Comparison of ENCODE assay signal across 10 cellular contexts in the genomic region with DNA sequence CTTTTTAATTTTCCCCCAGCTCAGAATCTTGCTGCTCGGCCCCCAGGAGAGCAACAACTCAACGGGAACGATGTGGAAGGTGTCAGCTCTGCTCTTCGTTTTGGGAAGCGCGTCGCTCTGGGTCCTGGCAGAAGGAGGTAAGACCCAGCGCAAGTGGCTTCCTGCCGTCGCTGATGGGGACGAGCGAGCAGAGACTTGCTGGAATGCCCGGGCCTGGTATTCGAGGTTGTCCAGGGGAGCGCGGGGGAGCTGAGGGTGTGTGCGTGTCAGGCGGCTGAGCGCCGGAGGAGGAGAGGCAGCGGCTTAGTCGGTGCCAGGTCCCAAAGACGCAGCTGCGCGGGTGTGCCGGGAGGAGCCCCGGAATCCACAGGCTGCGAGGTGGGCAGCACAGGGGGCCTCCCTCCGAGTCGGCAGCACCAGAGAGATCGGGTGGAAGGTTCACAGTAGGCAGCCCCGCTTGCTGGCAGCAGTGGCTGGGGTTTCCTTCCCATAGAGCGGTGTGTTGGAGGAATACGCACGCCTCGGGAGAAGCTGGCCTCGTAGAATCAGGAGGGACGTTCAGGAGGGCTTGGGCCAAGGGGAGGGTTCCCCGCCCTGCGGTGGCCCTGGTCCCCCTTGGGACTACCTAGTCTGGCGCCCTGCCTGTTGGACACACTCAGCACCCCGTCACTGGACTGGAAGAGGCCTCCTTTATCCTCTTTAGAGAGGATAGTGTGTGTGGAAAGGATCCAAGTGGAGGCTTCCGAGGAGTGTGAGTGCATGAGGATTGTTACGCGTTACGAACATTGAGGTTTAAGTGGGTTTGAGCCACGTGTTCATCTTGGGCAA. TPM values are rescaled to one million over a fixed set of nuclear protein-coding genes. Genes with fewer than 3 reads are reported as not detected.
DNase-seq lines count a peak whose midpoint lies in the region; ATAC-seq and TF ChIP-seq lines count a peak whose summit lies in the region.
"Had no signal": no experiment of that assay in that cellular context is flagged by ENCODE, and none has a peak within 500 bp of the region (broad histone marks: within the 10 kb centered on the region; RNA-seq: fewer than 3 reads in every experiment).

No MANE protein-coding gene starts in this region.

- H3K4me1 ChIP-seq in A673 (ENCODE audit: insufficient read depth, low read length, poor library complexity, severe bottlenecking): peaks cover 24% of the 10 kb centered on the region
- peaks cover 2% of the 10 kb centered on the region for H3K4me1 ChIP-seq in NT2/D1 (ENCODE audit: insufficient read depth, insufficient read length)
- peaks cover 0 to 15% (median 0%) of the 10 kb centered on the region in 3 donors for H3K4me1 ChIP-seq in gastroesophageal sphincter
- H3K4me1 ChIP-seq in neuron (ENCODE audit: insufficient read depth, low read length): peaks cover 37% of the 10 kb centered on the region
- H3K4me1 ChIP-seq: BE2C had no signal

- ATAC-seq in gastroesophageal sphincter: peak; percentile 75
- ATAC-seq in HG03175 (IDR thresholded peaks at IDR 0.05; ENCODE audit: unreplicated experiment): no peak

- 20 to 32% methylated on average over 1 to 10 of the region's 47 CpGs for WGBS in gastroesophageal sphincter (ENCODE audit: low coverage in 1 of 2), 2 donors

- H3K27ac ChIP-seq in A673 (ENCODE audit: low read depth, low read length, poor library complexity, severe bottlenecking) (peak overlapping the region; percentile 53), gastroesophageal sphincter (peak overlapping the region; percentile 53 to 84 (median 65))

- H3K27me3 ChIP-seq in A673 (replicated peaks; ENCODE audit: insufficient read depth, low read depth, low read length, poor library complexity) (peaks cover 5% of the 10 kb centered on the region), NT2/D1 (ENCODE audit: insufficient read depth, insufficient read length) (peaks cover 20% of the 10 kb centered on the region), gastroesophageal sphincter (peaks cover 72% of the 10 kb centered on the region), neuron (ENCODE audit: insufficient read depth, low read length) (no peaks in the 10 kb centered on the region)
- H3K27me3 ChIP-seq: BE2C had no signal

- TF ChIP-seq CTCF in A673 (conservative IDR thresholded peaks at IDR 0.05; ENCODE audit: low read depth, low read length) (no peak), gastroesophageal sphincter (IDR thresholded peaks at IDR 0.05) (no peak)

- peak overlapping the region; percentile 14 for H2AFZ ChIP-seq in neuron (ENCODE audit: low read depth, low read length)

- no peaks in the 10 kb centered on the region for H3K36me3 ChIP-seq in A673 (ENCODE audit: insufficient read depth, low read length, poor library complexity, severe bottlenecking)
- H3K36me3 ChIP-seq in NT2/D1 (ENCODE audit: insufficient read depth, insufficient read length, low read length): peaks cover 4% of the 10 kb centered on the region
- H3K36me3 ChIP-seq in gastroesophageal sphincter: no peaks in the 10 kb centered on the region
- peaks cover 6% of the 10 kb centered on the region for H3K36me3 ChIP-seq in neuron (ENCODE audit: insufficient read depth, low read length)
- H3K36me3 ChIP-seq: BE2C had no signal

- CTCF ChIA-PET in A673 (lab: Charles Lee): no interaction called here

- H3K9me3 ChIP-seq in A673 (ENCODE audit: low read depth, low read length, poor library complexity, severe bottlenecking): no peaks in the 10 kb centered on the region
- no peaks in the 10 kb centered on the region for H3K9me3 ChIP-seq in NT2/D1 (ENCODE audit: insufficient read depth, low read length)
- H3K9me3 ChIP-seq in gastroesophageal sphincter: no peaks in the 10 kb centered on the region
- H3K9me3 ChIP-seq in neuron (ENCODE audit: low read length): no peaks in the 10 kb centered on the region
- H3K9me3 ChIP-seq: BE2C had no signal

- no peak for TF ChIP-seq EP300 in gastroesophageal sphincter (IDR thresholded peaks at IDR 0.05)

- peak overlapping the region; percentile 54 for H3K4me3 ChIP-seq in A673 (ENCODE audit: low read depth, low read length, poor library complexity, severe bottlenecking)
- peak overlapping the region; percentile 74 for H3K4me3 ChIP-seq in NT2/D1 (ENCODE audit: insufficient read length, low read depth)
- peak overlapping the region; percentile 33 to 55 for H3K4me3 ChIP-seq in gastroesophageal sphincter
- peak overlapping the region; percentile 82 for H3K4me3 ChIP-seq in neuron (ENCODE audit: low read length)

- TF ChIP-seq POLR2A in gastroesophageal sphincter (IDR thresholded peaks at IDR 0.05): peak in 1 of 2 donors; percentile 37

- H3K9ac ChIP-seq in NT2/D1 (ENCODE audit: insufficient read length, low read depth): peak overlapping the region; percentile 93

- peak; percentile 50 for DNase-seq in A673 (ENCODE audit: low spot score)
- DNase-seq in NT2/D1 (ENCODE audit: low read depth, low spot score): no peak
- no peak for DNase-seq in hepatic stellate cell (ENCODE audit: low spot score)
- no peak for DNase-seq in NCI-H187 treated with DMSO at 0.1 percent for 48 hours (lab: John Stamatoyannopoulos, UW)
- no peak for DNase-seq in SW480 (ENCODE audit: low spot score)
- DNase-seq: activated CD4-positive, alpha-beta memory T cell treated with anti-CD3 and anti-CD28 coated beads, Interleukin-2, amount 10 ng/mL, durations not matched to agents 7 days and 5 days; BE2C had no signal

- BruUV-seq in A673 (replicated peaks; lab: Mats Ljungman, UMichigan): no TSS peak

- intact Hi-C loops in A673 (cut with micrococcal nuclease; ENCODE audit: unreplicated experiment): no loop called here

- POLR2A ChIA-PET in A673 (lab: Charles Lee; ENCODE audit: low non-redundant PET): no interaction called here

RNA-seq across cellular contexts. Expression of a gene that starts 0.5 kb away (rescaled TPM):
- total RNA-seq in A673 (2021) (25.7 and 30.2 TPM in 2 replicates), gastroesophageal sphincter (10 to 100 TPM; 10.9 to 31.6 (median 17.3) TPM)
- total RNA-seq: activated CD4-positive, alpha-beta memory T cell treated with anti-CD3 and anti-CD28 coated beads, Interleukin-2, amount 10 ng/mL, durations not matched to agents 7 days and 5 days had no signal
